20 cellular contexts compared by ENCODE assay signal in genomic region chr18:25140144-25140961, GRCh38.
"Had no signal": no experiment of that assay in that cellular context is flagged by ENCODE, and none has a peak within 500 bp of the region (broad histone marks: within the 10 kb centered on the region; RNA-seq: fewer than 3 reads in every experiment).

No MANE protein-coding gene starts in this region.

- DNase-seq: activated CD4-positive, alpha-beta memory T cell treated with anti-CD3 and anti-CD28 coated beads for 36 hours; activated effector memory CD4-positive, alpha-beta T cell treated with Interleukin-2 at 50 U/mL for 16 hours; activated naive CD4-positive, alpha-beta T cell treated with anti-CD3 and anti-CD28 coated beads for 36 hours; activated naive CD8-positive, alpha-beta T cell treated with anti-CD3 and anti-CD28 coated beads, Interleukin-2, amount 10 ng/mL, durations not matched to agents 7 days and 5 days; activated T-cell treated with anti-CD3 and anti-CD28 coated beads, Interleukin-2, amount 50 U/mL, for 48 hours; amniotic stem cell; foreskin keratinocyte; kidney; left ventricle myocardium inferior; nucleus accumbens; stimulated activated CD4-positive, alpha-beta T cell treated with anti-CD3 and anti-CD28 coated beads, Interleukin-2, amount 100 ng/mL, for 48 hours; stimulated activated CD8-positive, alpha-beta memory T cell treated with anti-CD3 and anti-CD28 coated beads, Interleukin-4, amount 100 ng/mL, for 48 hours; stimulated activated naive B cell treated with anti-CD40 and anti-IgM and Interleukin-4, amounts not matched to agents 10 μg/mL and 1 μg/mL and 100 μg/mL, for 72 hours; T1000; testis; trophoblast cell had no signal

- H3K9me3 ChIP-seq: left ventricle myocardium inferior, testis had no signal

- H3K4me3 ChIP-seq: left ventricle myocardium inferior, smooth muscle cell, testis had no signal

- H3K27me3 ChIP-seq: foreskin keratinocyte, testis had no signal

- ATAC-seq: foreskin keratinocyte; natural killer cell treated with Interleukin-12 subunit alpha and Interleukin-12 subunit beta and Interleukin-15 and Interleukin-18, amount 100 ng/mL, for 72 hours; sciatic nerve; stimulated activated naive B cell treated with anti-CD40 and anti-IgM and Interleukin-4, amounts not matched to agents 10 μg/mL and 1 μg/mL and 100 μg/mL, for 72 hours; WTC11 had no signal

- H3K4me1 ChIP-seq: foreskin keratinocyte had no signal

- H3K27ac ChIP-seq: foreskin keratinocyte, left ventricle myocardium inferior had no signal

- H3K36me3 ChIP-seq: left ventricle myocardium inferior had no signal
